In the genomic region with DNA sequence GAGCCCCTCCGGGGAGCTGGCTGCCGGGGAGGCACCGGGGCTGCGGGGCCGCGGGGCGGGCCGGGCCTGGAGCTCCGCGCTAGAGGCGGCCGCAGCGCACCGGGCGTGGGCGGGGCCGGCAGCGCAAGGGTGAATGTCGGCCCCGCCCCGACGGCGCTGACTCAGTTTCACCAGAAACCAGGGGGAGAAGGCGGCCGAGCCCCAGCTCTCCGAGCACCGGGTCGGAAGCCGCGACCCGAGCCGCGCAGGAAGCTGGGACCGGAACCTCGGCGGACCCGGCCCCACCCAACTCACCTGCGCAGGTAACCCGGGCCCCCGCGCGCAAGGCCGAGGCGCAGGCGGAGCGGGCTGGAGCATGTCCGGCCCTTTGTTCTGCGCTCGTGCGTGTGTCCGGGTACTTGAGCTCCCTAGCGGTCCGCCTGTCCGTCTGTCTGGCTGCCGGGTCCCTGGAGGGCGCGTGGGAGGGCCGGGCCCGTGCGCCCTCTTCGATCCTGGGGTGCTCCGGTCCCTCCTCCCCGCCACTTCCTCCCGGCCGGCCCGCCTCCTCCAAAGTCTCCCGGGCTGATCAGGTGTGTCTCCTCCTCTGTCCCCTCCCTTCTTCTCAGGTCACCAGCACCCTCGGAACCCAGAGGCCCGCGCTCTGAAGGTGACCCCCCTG, we compare ENCODE assay signal across 7 cellular contexts. TPM values are rescaled to one million over a fixed set of nuclear protein-coding genes. Genes with fewer than 3 reads are reported as not detected.
DNase-seq lines count a peak whose midpoint lies in the region; ATAC-seq and TF ChIP-seq lines count a peak whose summit lies in the region.

A gene with protein sequence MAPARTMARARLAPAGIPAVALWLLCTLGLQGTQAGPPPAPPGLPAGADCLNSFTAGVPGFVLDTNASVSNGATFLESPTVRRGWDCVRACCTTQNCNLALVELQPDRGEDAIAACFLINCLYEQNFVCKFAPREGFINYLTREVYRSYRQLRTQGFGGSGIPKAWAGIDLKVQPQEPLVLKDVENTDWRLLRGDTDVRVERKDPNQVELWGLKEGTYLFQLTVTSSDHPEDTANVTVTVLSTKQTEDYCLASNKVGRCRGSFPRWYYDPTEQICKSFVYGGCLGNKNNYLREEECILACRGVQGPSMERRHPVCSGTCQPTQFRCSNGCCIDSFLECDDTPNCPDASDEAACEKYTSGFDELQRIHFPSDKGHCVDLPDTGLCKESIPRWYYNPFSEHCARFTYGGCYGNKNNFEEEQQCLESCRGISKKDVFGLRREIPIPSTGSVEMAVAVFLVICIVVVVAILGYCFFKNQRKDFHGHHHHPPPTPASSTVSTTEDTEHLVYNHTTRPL (plus strand): TSS at position 164 of the 658 bp plus-strand sequence. CDS start 507 bp downstream, outside the sequence.

- H3K27ac Mint-ChIP-seq in HFFc6 (no peak within 1 kb of the TSS), chondrocyte (ENCODE audit: unreplicated experiment) (no peak within 1 kb of the TSS)

- H3K27me3 ChIP-seq in mononuclear cell (ENCODE audit: insufficient read depth, low read length): peaks cover 10% of the 10 kb centered on the region

- H3K9me3 ChIP-seq in mononuclear cell (ENCODE audit: low read depth, low read length): no peaks in the 10 kb centered on the region

- ATAC-seq in GM21717 (IDR thresholded peaks at IDR 0.05; ENCODE audit: unreplicated experiment): no peak

- H3K27me3 Mint-ChIP-seq in HFFc6 (ENCODE audit: insufficient read depth) (peaks cover 33% of the 10 kb centered on the region), chondrocyte (ENCODE audit: low read depth) (peaks cover 11% of the 10 kb centered on the region)

- no peaks in the 10 kb centered on the region for H3K9me3 Mint-ChIP-seq in HFFc6
- no peaks in the 10 kb centered on the region for H3K9me3 Mint-ChIP-seq in chondrocyte (ENCODE audit: low read depth)

- H3K36me3 Mint-ChIP-seq in HFFc6 (ENCODE audit: low read depth) (no peaks in the 10 kb centered on the region), chondrocyte (ENCODE audit: low read depth) (no peaks in the 10 kb centered on the region)

- DNase-seq in HFFc6 (no peak), chondrocyte (ENCODE audit: low spot score) (peak; percentile 88), DMS 273 (lab: John Stamatoyannopoulos, UW; ENCODE audit: unreplicated experiment) (no peak)
- DNase-seq in stimulated activated CD8-positive, alpha-beta memory T cell treated with anti-CD3 and anti-CD28 coated beads, Interleukin-7, amount 100 ng/mL, for 1 hour (ENCODE audit: low read depth in 2 of 2): peak; percentile 13 to 14

- peaks cover 43% of the 10 kb centered on the region for H3K4me1 ChIP-seq in mononuclear cell (ENCODE audit: insufficient read depth, low read length)

- no peak for TF ChIP-seq CTCF in HFFc6 (IDR thresholded peaks at IDR 0.05)
- TF ChIP-seq CTCF in VCaP (conservative IDR thresholded peaks at IDR 0.05): no peak
- TF ChIP-seq CTCF in chondrocyte (IDR thresholded peaks at IDR 0.05): no peak

- peaks cover 11% of the 10 kb centered on the region; the same call in 1 of the 2 replicates for H3K4me1 Mint-ChIP-seq in HFFc6 (ENCODE audit: low read depth)
- peaks cover 8% of the 10 kb centered on the region for H3K4me1 Mint-ChIP-seq in chondrocyte (ENCODE audit: low read depth)

- H3K4me3 ChIP-seq in mononuclear cell (ENCODE audit: low read length): peak within 1 kb of the TSS; percentile 49

- H3K4me3 Mint-ChIP-seq in HFFc6 (peak within 1 kb of the TSS; percentile 60), chondrocyte (ENCODE audit: unreplicated experiment) (peak within 1 kb of the TSS; percentile 65)

- peak within 1 kb of the TSS; percentile 90 for H3K27ac ChIP-seq in VCaP

RNA-seq across cellular contexts. Expression of the gene that starts here (rescaled TPM):
- under 1 TPM in 5 of 6 experiments, not detected in 1; 0.14 to 0.51 (median 0.26) TPM for total RNA-seq in HFFc6 (2021; fragmentation: NEBNext Ultra II Directional; extraction: Animal tissue kit (Norgen Biotek cat#: 25700))
- total RNA-seq in chondrocyte (0.87 to 2.0 TPM (median 0.87 TPM) in 3 replicates), mononuclear cell (4.2 TPM)

Comparison
In these comparisons a context has a peak if more than half of its experiments do, and no peak if none do; other contexts are left out.
1. DNase-seq: peak in chondrocyte (single experiment) and stimulated activated CD8-positive, alpha-beta memory T cell treated with anti-CD3 and anti-CD28 coated beads, Interleukin-7, amount 100 ng/mL, for 1 hour (2 of 2); none in HFFc6 (single experiment) and DMS 273 (single experiment).